Comparison of ENCODE assay signal across 27 cellular contexts in the genomic region with DNA sequence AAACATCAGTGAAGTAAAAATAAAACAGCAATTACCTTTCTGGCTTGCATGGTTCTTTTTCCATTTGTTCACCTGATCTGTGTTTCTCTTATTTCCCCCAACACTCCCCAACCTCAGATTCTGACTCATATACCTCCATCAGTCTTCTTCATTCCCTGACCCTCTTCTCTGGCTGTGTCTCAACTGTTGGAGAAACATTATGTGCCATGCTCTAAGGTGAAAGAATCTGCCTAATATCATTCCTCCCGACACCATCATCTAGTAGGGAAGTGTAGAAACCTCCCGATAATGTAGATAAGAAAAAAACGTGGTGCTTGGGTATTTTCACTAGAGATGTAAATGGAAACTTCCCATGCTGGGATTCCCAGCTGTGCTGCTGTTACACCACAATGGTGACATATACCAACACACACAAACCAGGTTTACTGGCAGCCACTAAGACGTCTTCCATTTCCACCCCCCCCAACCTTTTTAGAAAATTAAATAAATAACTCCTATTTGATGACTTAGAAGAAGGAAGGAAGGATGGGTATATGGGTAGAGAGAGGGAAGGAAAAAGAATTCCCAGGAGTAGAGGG.
DNase-seq lines count a peak whose midpoint lies in the region; ATAC-seq, FAIRE-seq and TF ChIP-seq lines count a peak whose summit lies in the region.
"Had no signal": no experiment of that assay in that cellular context is flagged by ENCODE, and none has a peak within 500 bp of the region (broad histone marks: within the 10 kb centered on the region; RNA-seq: fewer than 3 reads in every experiment).

No MANE protein-coding gene starts in this region.

- no peak overlapping the region for H3K9ac ChIP-seq in endodermal cell (ENCODE audit: extremely low read depth, low read length, poor library complexity, severe bottlenecking)

- H3K27ac ChIP-seq in endodermal cell (ENCODE audit: low read depth, low read length) = no peak overlapping the region
- H3K27ac ChIP-seq: esophagus squamous epithelium, spleen, WERI-Rb-1 had no signal

- peak overlapping the region; percentile 66 for H3K27ac Mint-ChIP-seq in T-helper 1 cell treated with Interleukin-12 subunit alpha and Interleukin-12 subunit beta and Interleukin-4 antibody, amounts not matched to agents 30 μg/mL and 1 μg/mL, for 36 hours
- H3K27ac Mint-ChIP-seq in activated T-helper 1 cell treated with anti-CD3 and anti-CD28 coated beads, Interleukin-12 subunit alpha, Interleukin-12 subunit beta, Interleukin-2, Interleukin-4 antibody, amounts not matched to agents 30 ng/mL and 10 ng/mL and 1 ng/mL, durations not matched to agents 14 hours and 24 hours and 36 hours = peak overlapping the region; percentile 78
- H3K27ac Mint-ChIP-seq in natural killer cell = peak overlapping the region in 1 of 2 donors; percentile 56
- H3K27ac Mint-ChIP-seq in endodermal cell = no peak overlapping the region
- H3K27ac Mint-ChIP-seq in chondrocyte (ENCODE audit: unreplicated experiment) = no peak overlapping the region

- peaks cover 33% of the 10 kb centered on the region for H3K36me3 Mint-ChIP-seq in T-helper 1 cell treated with Interleukin-12 subunit alpha and Interleukin-12 subunit beta and Interleukin-4 antibody, amounts not matched to agents 30 μg/mL and 1 μg/mL, for 36 hours (ENCODE audit: low read depth)
- H3K36me3 Mint-ChIP-seq in activated T-helper 1 cell treated with anti-CD3 and anti-CD28 coated beads, Interleukin-12 subunit alpha, Interleukin-12 subunit beta, Interleukin-2, Interleukin-4 antibody, amounts not matched to agents 30 ng/mL and 10 ng/mL and 1 ng/mL, durations not matched to agents 14 hours and 24 hours and 36 hours (ENCODE audit: low read depth) = peaks cover 43% of the 10 kb centered on the region
- H3K36me3 Mint-ChIP-seq in natural killer cell = no peaks in the 10 kb centered on the region
- H3K36me3 Mint-ChIP-seq in endodermal cell (ENCODE audit: low read depth) = no peaks in the 10 kb centered on the region
- no peaks in the 10 kb centered on the region for H3K36me3 Mint-ChIP-seq in chondrocyte (ENCODE audit: low read depth)

- DNase-seq in T-helper 1 cell = no peak
- DNase-seq in GM12891 (ENCODE audit: insufficient read length, low spot score) = no peak
- no peak for DNase-seq in activated T-helper 1 cell treated with anti-CD3 and anti-CD28 coated beads, Interleukin-12 subunit alpha, Interleukin-12 subunit beta, Interleukin-2, Interleukin-4 antibody, amounts not matched to agents 30 ng/mL and 10 ng/mL and 1 ng/mL, durations not matched to agents 14 hours and 24 hours and 36 hours (ENCODE audit: low spot score)
- DNase-seq in natural killer cell = no peak
- DNase-seq in AG08396 (ENCODE audit: low spot score) = no peak
- no peak for DNase-seq in endodermal cell
- DNase-seq in chondrocyte (ENCODE audit: low spot score) = no peak
- DNase-seq: 8988T; activated gamma-delta T cell treated with Interleukin-2 at 50 U/mL for 16 hours; COR-L47; DND-41; effector CD8-positive, alpha-beta T cell; esophagus squamous epithelium; kidney glomerular epithelial cell; MG63; NCI-H146; NCI-H2171 treated with DMSO at 0.1 percent for 48 hours; NCI-H748 treated with DMSO at 0.1 percent for 48 hours; nucleus accumbens; SHP77; spleen; stimulated activated CD4-positive, alpha-beta T cell treated with anti-CD3 and anti-CD28 coated beads, Interleukin-4, amount 100 ng/mL, for 24 hours; substantia nigra; T-cell; WERI-Rb-1 had no signal

- no peaks in the 10 kb centered on the region for H3K9me3 Mint-ChIP-seq in T-helper 1 cell treated with Interleukin-12 subunit alpha and Interleukin-12 subunit beta and Interleukin-4 antibody, amounts not matched to agents 30 μg/mL and 1 μg/mL, for 36 hours
- peaks cover 12% of the 10 kb centered on the region for H3K9me3 Mint-ChIP-seq in activated T-helper 1 cell treated with anti-CD3 and anti-CD28 coated beads, Interleukin-12 subunit alpha, Interleukin-12 subunit beta, Interleukin-2, Interleukin-4 antibody, amounts not matched to agents 30 ng/mL and 10 ng/mL and 1 ng/mL, durations not matched to agents 14 hours and 24 hours and 36 hours
- H3K9me3 Mint-ChIP-seq in natural killer cell = no peaks in the 10 kb centered on the region
- no peaks in the 10 kb centered on the region for H3K9me3 Mint-ChIP-seq in endodermal cell
- H3K9me3 Mint-ChIP-seq in chondrocyte (ENCODE audit: low read depth) = peaks cover 3% of the 10 kb centered on the region
- H3K9me3 Mint-ChIP-seq: T-cell had no signal

- TF ChIP-seq CTCF in natural killer cell (IDR thresholded peaks at IDR 0.05) = no peak
- no peak for TF ChIP-seq CTCF in endodermal cell (conservative IDR thresholded peaks at IDR 0.05)
- no peak for TF ChIP-seq CTCF in chondrocyte (IDR thresholded peaks at IDR 0.05)

- FAIRE-seq in GM12891 (lab: Jason Lieb, UNC) = peak; percentile 63
- FAIRE-seq: urothelium cell line had no signal

- no peaks in the 10 kb centered on the region for H3K36me3 ChIP-seq in endodermal cell (ENCODE audit: control insufficient read depth, insufficient read depth, low read length)
- H3K36me3 ChIP-seq: esophagus squamous epithelium, MG63, spleen, WERI-Rb-1 had no signal

- H3K9me3 ChIP-seq in endodermal cell (ENCODE audit: control insufficient read depth, low read length) = no peaks in the 10 kb centered on the region
- H3K9me3 ChIP-seq: esophagus squamous epithelium, MG63, spleen had no signal

- H3K27me3 ChIP-seq in endodermal cell (ENCODE audit: control insufficient read depth, insufficient read depth, low read length, poor library complexity, severe bottlenecking) = no peaks in the 10 kb centered on the region
- H3K27me3 ChIP-seq: esophagus squamous epithelium, MG63, spleen had no signal

- TF ChIP-seq POLR2A in GM12891 (IDR thresholded peaks at IDR 0.05; ENCODE audit: low read depth, low read length) = no peak

- peaks cover 85% of the 10 kb centered on the region for H3K4me1 Mint-ChIP-seq in T-helper 1 cell treated with Interleukin-12 subunit alpha and Interleukin-12 subunit beta and Interleukin-4 antibody, amounts not matched to agents 30 μg/mL and 1 μg/mL, for 36 hours (ENCODE audit: low read depth)
- peaks cover 99% of the 10 kb centered on the region for H3K4me1 Mint-ChIP-seq in activated T-helper 1 cell treated with anti-CD3 and anti-CD28 coated beads, Interleukin-12 subunit alpha, Interleukin-12 subunit beta, Interleukin-2, Interleukin-4 antibody, amounts not matched to agents 30 ng/mL and 10 ng/mL and 1 ng/mL, durations not matched to agents 14 hours and 24 hours and 36 hours (ENCODE audit: low read depth)
- peaks cover 95 to 98% of the 10 kb centered on the region in 2 donors for H3K4me1 Mint-ChIP-seq in natural killer cell
- H3K4me1 Mint-ChIP-seq in endodermal cell = peaks cover 6% of the 10 kb centered on the region
- H3K4me1 Mint-ChIP-seq in chondrocyte (ENCODE audit: low read depth) = peaks cover 6% of the 10 kb centered on the region

- no peaks in the 10 kb centered on the region for H3K4me1 ChIP-seq in endodermal cell (ENCODE audit: control insufficient read depth, insufficient read depth, low read length)

- peak overlapping the region; percentile 7 for H3K4me3 Mint-ChIP-seq in T-helper 1 cell treated with Interleukin-12 subunit alpha and Interleukin-12 subunit beta and Interleukin-4 antibody, amounts not matched to agents 30 μg/mL and 1 μg/mL, for 36 hours
- H3K4me3 Mint-ChIP-seq in activated T-helper 1 cell treated with anti-CD3 and anti-CD28 coated beads, Interleukin-12 subunit alpha, Interleukin-12 subunit beta, Interleukin-2, Interleukin-4 antibody, amounts not matched to agents 30 ng/mL and 10 ng/mL and 1 ng/mL, durations not matched to agents 14 hours and 24 hours and 36 hours = peak overlapping the region; percentile 6
- H3K4me3 Mint-ChIP-seq in natural killer cell (peak overlapping the region; percentile 26), endodermal cell (no peak overlapping the region), chondrocyte (ENCODE audit: unreplicated experiment) (no peak overlapping the region)
- H3K4me3 Mint-ChIP-seq: T-cell had no signal

- H3K27me3 Mint-ChIP-seq in T-helper 1 cell treated with Interleukin-12 subunit alpha and Interleukin-12 subunit beta and Interleukin-4 antibody, amounts not matched to agents 30 μg/mL and 1 μg/mL, for 36 hours (ENCODE audit: low read depth) = no peaks in the 10 kb centered on the region
- no peaks in the 10 kb centered on the region for H3K27me3 Mint-ChIP-seq in activated T-helper 1 cell treated with anti-CD3 and anti-CD28 coated beads, Interleukin-12 subunit alpha, Interleukin-12 subunit beta, Interleukin-2, Interleukin-4 antibody, amounts not matched to agents 30 ng/mL and 10 ng/mL and 1 ng/mL, durations not matched to agents 14 hours and 24 hours and 36 hours (ENCODE audit: insufficient read depth)
- H3K27me3 Mint-ChIP-seq in natural killer cell (ENCODE audit: low read depth in 2 of 2) = no peaks in the 10 kb centered on the region
- no peaks in the 10 kb centered on the region for H3K27me3 Mint-ChIP-seq in endodermal cell (ENCODE audit: insufficient read depth)
- H3K27me3 Mint-ChIP-seq in chondrocyte (ENCODE audit: low read depth) = no peaks in the 10 kb centered on the region
- H3K27me3 Mint-ChIP-seq: T-cell had no signal

- no peak overlapping the region for H3K4me3 ChIP-seq in endodermal cell (ENCODE audit: low read length)
- H3K4me3 ChIP-seq: esophagus squamous epithelium, MG63, spleen had no signal

- intact Hi-C loops in activated T-helper 1 cell treated with anti-CD3 and anti-CD28 coated beads, Interleukin-12 subunit alpha, Interleukin-12 subunit beta, Interleukin-2, Interleukin-4 antibody, amounts not matched to agents 30 ng/mL and 10 ng/mL and 1 ng/mL, durations not matched to agents 14 hours and 24 hours and 36 hours (cut with micrococcal nuclease) = loop anchor here (1.0 kb wide), 1 partner anchor 9 kb away; no protein-coding TSS in a partner anchor
- intact Hi-C loops in natural killer cell (cut with micrococcal nuclease) = loop anchor here (10.0 kb wide), 2 partner anchors 178 to 472 kb away; no protein-coding TSS in a partner anchor

- 52% methylated on average over 3 of the region's 4 CpGs; no CpG with 5 or more reads in 1 of the 2 experiments for WGBS in endodermal cell (ENCODE audit: insufficient coverage in 1 of 2, insufficient read length in 1 of 2), 2 experiments

- ATAC-seq in natural killer cell = no peak
- ATAC-seq: T-cell had no signal

TF ChIP-seq in GM12891, 5 proteins besides CTCF, POLR2A, EP300 and RAD21:
- TF ChIP-seq POLR2AphosphoS5 (IDR thresholded peaks at IDR 0.05; ENCODE audit: low read depth, low read length) = no peak
- TF ChIP-seq POU2F2 (IDR thresholded peaks at IDR 0.05; ENCODE audit: low read depth, low read length) = no peak
- no peak for TF ChIP-seq PAX5 (IDR thresholded peaks at IDR 0.05; ENCODE audit: insufficient read depth, low read length, severe bottlenecking)
- TF ChIP-seq TAF1 (IDR thresholded peaks at IDR 0.05; ENCODE audit: low read depth, low read length) = no peak
- no peak for TF ChIP-seq SPI1 (IDR thresholded peaks at IDR 0.05; ENCODE audit: low read depth, low read length)

Comparison
In these comparisons a context has a peak if more than half of its experiments do, and no peak if none do; other contexts are left out.
1. H3K27ac Mint-ChIP-seq: peak in T-helper 1 cell treated with Interleukin-12 subunit alpha and Interleukin-12 subunit beta and Interleukin-4 antibody, amounts not matched to agents 30 μg/mL and 1 μg/mL, for 36 hours (single experiment) and activated T-helper 1 cell treated with anti-CD3 and anti-CD28 coated beads, Interleukin-12 subunit alpha, Interleukin-12 subunit beta, Interleukin-2, Interleukin-4 antibody, amounts not matched to agents 30 ng/mL and 10 ng/mL and 1 ng/mL, durations not matched to agents 14 hours and 24 hours and 36 hours (single experiment); none in endodermal cell (single experiment) and chondrocyte (single experiment).
2. H3K4me3 Mint-ChIP-seq: peak in T-helper 1 cell treated with Interleukin-12 subunit alpha and Interleukin-12 subunit beta and Interleukin-4 antibody, amounts not matched to agents 30 μg/mL and 1 μg/mL, for 36 hours (single experiment), activated T-helper 1 cell treated with anti-CD3 and anti-CD28 coated beads, Interleukin-12 subunit alpha, Interleukin-12 subunit beta, Interleukin-2, Interleukin-4 antibody, amounts not matched to agents 30 ng/mL and 10 ng/mL and 1 ng/mL, durations not matched to agents 14 hours and 24 hours and 36 hours (single experiment) and natural killer cell (single experiment); none in endodermal cell (single experiment) and chondrocyte (single experiment).